1 cellular context compared by ENCODE assay signal in genomic region chr14:57493467-57494181, GRCh38.
A peak's percentile ranks its signal among the peaks of the same experiment; 100 is the strongest.
TF ChIP-seq lines count a peak whose summit lies in the region.

A gene with protein sequence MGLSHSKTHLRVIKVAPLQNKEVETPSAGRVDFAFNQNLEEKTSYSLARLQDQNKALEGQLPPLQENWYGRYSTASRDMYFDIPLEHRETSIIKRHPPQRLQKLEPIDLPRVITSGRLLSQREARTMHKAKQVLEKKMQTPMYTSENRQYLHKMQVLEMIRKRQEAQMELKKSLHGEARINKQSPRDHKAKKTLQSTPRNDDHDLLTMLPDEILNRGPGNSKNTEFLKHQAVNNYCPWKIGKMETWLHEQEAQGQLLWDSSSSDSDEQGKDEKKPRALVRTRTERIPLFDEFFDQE (minus strand): TSS chr14:57493857. CDS start chr14:57493715, 142 bp downstream.

TF ChIP-seq in GM12878, 131 proteins besides CTCF, POLR2A, EP300 and RAD21:
- peak; percentile 45 for TF ChIP-seq CUX1 (IDR thresholded peaks at IDR 0.05; ENCODE audit: insufficient replicate concordance, low read depth, low read length)
- peak; percentile 47; the same call in 1 of the 2 replicates for TF ChIP-seq BMI1 (IDR thresholded peaks at IDR 0.05; ENCODE audit: borderline replicate concordance)
- no peak for TF ChIP-seq YY1 (IDR thresholded peaks at IDR 0.05; ENCODE audit: low read depth, low read length)
